Comparison of ENCODE assay signal across 16 cellular contexts in the genomic region with DNA sequence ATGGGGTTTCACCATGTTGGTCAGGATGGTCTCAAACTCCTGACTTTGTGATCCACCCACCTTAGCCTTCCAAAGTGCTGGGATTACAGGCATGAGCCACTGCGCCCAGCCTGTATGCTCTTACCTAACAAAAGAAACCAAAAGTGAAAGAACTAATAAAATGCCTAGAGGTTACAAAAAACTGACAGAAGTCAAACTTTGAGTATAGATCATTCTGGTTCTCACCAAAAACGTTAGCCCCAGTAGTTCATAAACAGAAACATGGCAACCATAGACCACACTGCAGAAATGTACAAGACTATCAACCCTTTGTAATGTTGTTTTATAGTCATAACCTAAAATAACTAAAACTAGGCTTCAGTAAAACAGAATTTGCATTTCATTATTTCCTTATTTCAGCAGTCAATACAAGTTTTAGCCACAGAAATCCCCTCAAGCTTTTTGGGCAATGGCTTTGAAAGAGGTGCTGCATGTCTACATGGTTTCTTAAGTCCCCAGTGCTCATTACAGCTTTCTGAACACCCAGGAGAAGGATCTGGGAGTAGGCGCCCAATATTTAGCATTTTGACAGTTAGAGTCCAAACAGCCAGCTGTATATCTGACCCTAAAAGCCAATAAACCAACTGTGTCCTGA.
DNase-seq lines count a peak whose midpoint lies in the region; ATAC-seq and TF ChIP-seq lines count a peak whose summit lies in the region.
"Had no signal": no experiment of that assay in that cellular context is flagged by ENCODE, and none has a peak within 500 bp of the region (broad histone marks: within the 10 kb centered on the region; RNA-seq: fewer than 3 reads in every experiment).

No MANE protein-coding gene starts in this region.

- H3K4me3 ChIP-seq in psoas muscle: no peak overlapping the region
- H3K4me3 ChIP-seq: adrenal gland, left lung had no signal

- peak; percentile 13 for DNase-seq in NCI-H1048 (lab: John Stamatoyannopoulos, UW)
- no peak for DNase-seq in psoas muscle
- no peak for DNase-seq in activated T-cell treated with anti-CD3 and anti-CD28 coated beads for 4 hours
- no peak for DNase-seq in posterior vena cava (ENCODE audit: low spot score)
- DNase-seq in G401 (ENCODE audit: low spot score): no peak
- DNase-seq: activated CD8-positive, alpha-beta memory T cell treated with anti-CD3 and anti-CD28 coated beads, Interleukin-2, amount 50 U/mL, for 4 hours; adrenal gland; hippocampal formation; left lung; naive thymus-derived CD8-positive, alpha-beta T cell; right cardiac atrium; stimulated activated CD4-positive, alpha-beta T cell treated with anti-CD3 and anti-CD28 coated beads, Interleukin-4, amount 100 ng/mL, for 4 hours; stimulated activated naive CD4-positive, alpha-beta T cell had no signal

- in situ Hi-C loops in G401 (cut with HindIII; ENCODE audit: low sequenced_read_pairs): no loop called here

- H3K27ac ChIP-seq in psoas muscle: no peak overlapping the region
- H3K27ac ChIP-seq: adrenal gland, left lung had no signal

- 48 to 77% (median 52%) methylated on average over 3 of the region's 3 CpGs for WGBS in psoas muscle, 3 donors

- no peaks in the 10 kb centered on the region for H3K27me3 ChIP-seq in psoas muscle (ENCODE audit: insufficient read depth in 3 of 3, low read length in 2 of 3)
- H3K27me3 ChIP-seq: adrenal gland, left lung had no signal

- H3K9me3 ChIP-seq in psoas muscle: no peaks in the 10 kb centered on the region
- H3K9me3 ChIP-seq: adrenal gland, left lung had no signal

- intact Hi-C loops in psoas muscle (cut with DNase I) (no loop called here), posterior vena cava (cut with DNase I) (no loop called here)

- no peaks in the 10 kb centered on the region for H3K4me1 ChIP-seq in psoas muscle
- H3K4me1 ChIP-seq: adrenal gland, left lung had no signal

- no peak for TF ChIP-seq CTCF in psoas muscle (IDR thresholded peaks at IDR 0.05)

- no peaks in the 10 kb centered on the region for H3K36me3 ChIP-seq in psoas muscle (ENCODE audit: insufficient read depth in 1 of 2, low read depth in 1 of 2)
- H3K36me3 ChIP-seq: adrenal gland, left lung had no signal

- peak; percentile 61 for ATAC-seq in GM18858 (IDR thresholded peaks at IDR 0.05; ENCODE audit: unreplicated experiment)
- peak; percentile 73 for ATAC-seq in GM21515 (IDR thresholded peaks at IDR 0.05; ENCODE audit: unreplicated experiment)
- peak; percentile 62 for ATAC-seq in HG02981 (IDR thresholded peaks at IDR 0.05; ENCODE audit: unreplicated experiment)
- no peak for ATAC-seq in psoas muscle
- ATAC-seq: left lung; naive thymus-derived CD8-positive, alpha-beta T cell; right cardiac atrium had no signal

Comparison
In these comparisons a context has a peak if more than half of its experiments do, and no peak if none do; other contexts are left out.
1. ATAC-seq: peak in GM18858 (single experiment), GM21515 (single experiment) and HG02981 (single experiment); none in psoas muscle (0 of 4).